32 cellular contexts compared by ENCODE assay signal in genomic region chr6:40915165-40915564, GRCh38.
"Had no signal": no experiment of that assay in that cellular context is flagged by ENCODE, and none has a peak within 500 bp of the region (broad histone marks: within the 10 kb centered on the region; RNA-seq: fewer than 3 reads in every experiment).

No MANE protein-coding gene starts in this region.

- DNase-seq: activated CD4-positive, alpha-beta memory T cell treated with anti-CD3 and anti-CD28 coated beads, Interleukin-2, amount 10 ng/mL, durations not matched to agents 7 days and 5 days; activated CD4-positive, alpha-beta T cell treated with anti-CD3 and anti-CD28 coated beads for 1 hour; activated CD4-positive, alpha-beta T cell treated with anti-CD3 and anti-CD28 coated beads for 36 hours; activated CD4-positive, alpha-beta T cell treated with anti-CD3 and anti-CD28 coated beads for 48 hours; activated CD4-positive, alpha-beta T cell treated with anti-CD3 and anti-CD28 coated beads, Interleukin-2, amount 10 ng/mL, durations not matched to agents 7 days and 5 days; activated CD4-positive, alpha-beta T cell treated with anti-CD3 and anti-CD28 coated beads, Interleukin-2, amount 50 U/mL, for 48 hours; activated CD4-positive, CD25-positive, alpha-beta regulatory T cell; activated CD8-positive, alpha-beta memory T cell treated with anti-CD3 and anti-CD28 coated beads for 24 hours; activated CD8-positive, alpha-beta memory T cell treated with anti-CD3 and anti-CD28 coated beads, Interleukin-2, amount 10 ng/mL, durations not matched to agents 7 days and 5 days; activated CD8-positive, alpha-beta memory T cell treated with anti-CD3 and anti-CD28 coated beads, Interleukin-2, amount 50 U/mL, for 48 hours; activated CD8-positive, alpha-beta T cell treated with anti-CD3 and anti-CD28 coated beads, Interleukin-2, amount 10 ng/mL, durations not matched to agents 7 days and 5 days; activated effector memory CD4-positive, alpha-beta T cell treated with Interleukin-2 at 50 U/mL for 16 hours; activated gamma-delta T cell; activated naive CD4-positive, alpha-beta T cell treated with anti-CD3 and anti-CD28 coated beads, Interleukin-2, amount 10 ng/mL, durations not matched to agents 7 days and 5 days; activated naive CD4-positive, alpha-beta T cell treated with Interleukin-2 at 50 U/mL for 16 hours; activated naive CD8-positive, alpha-beta T cell treated with anti-CD3 and anti-CD28 coated beads, Interleukin-2, amount 10 ng/mL, durations not matched to agents 7 days and 5 days; activated naive CD8-positive, alpha-beta T cell treated with anti-CD3 and anti-CD28 coated beads, Interleukin-2, amount 50 U/mL, for 24 hours; activated T-cell treated with anti-CD3 and anti-CD28 coated beads, Interleukin-2, amount 50 U/mL, for 24 hours; activated T-cell treated with anti-CD3 and anti-CD28 coated beads, Interleukin-2, amount 50 U/mL, for 48 hours; amygdala; anterior cingulate cortex; caudate nucleus; cerebellar nuclear complex; T-helper 2 cell; T-helper 9 cell; WERI-Rb-1 had no signal

- H3K4me1 ChIP-seq: ascending aorta had no signal

- H3K27ac ChIP-seq: ascending aorta, cardiac muscle cell, WERI-Rb-1 had no signal

- H3K36me3 ChIP-seq: ascending aorta, cardiac muscle cell, WERI-Rb-1 had no signal

- FAIRE-seq: bronchial epithelial cell, TTC549 had no signal

- ATAC-seq: activated CD4-positive, alpha-beta T cell treated with anti-CD3 and anti-CD28 coated beads for 36 hours; activated CD4-positive, CD25-positive, alpha-beta regulatory T cell treated with anti-CD3 and anti-CD28 coated beads, Interleukin-2, amount 50 U/mL, for 24 hours; activated CD8-positive, alpha-beta memory T cell treated with anti-CD3 and anti-CD28 coated beads, Interleukin-2, amount 10 ng/mL, durations not matched to agents 7 days and 5 days; activated CD8-positive, alpha-beta T cell treated with anti-CD3 and anti-CD28 coated beads, Interleukin-2, amount 10 ng/mL, durations not matched to agents 7 days and 5 days; activated naive CD8-positive, alpha-beta T cell treated with anti-CD3 and anti-CD28 coated beads, Interleukin-2, amount 50 U/mL, for 24 hours; WTC11 had no signal

- H3K9me3 ChIP-seq: ascending aorta had no signal

- H3K4me3 ChIP-seq: ascending aorta, cardiac muscle cell had no signal
